ENCODE assay signal across 20 cellular contexts in genomic region chr7:107613439-107613838, GRCh38. TPM values are rescaled to one million over a fixed set of nuclear protein-coding genes. Genes with fewer than 3 reads are reported as not detected.
DNase-seq lines count a peak whose midpoint lies in the region; ATAC-seq, FAIRE-seq and TF ChIP-seq lines count a peak whose summit lies in the region.
"Had no signal": no experiment of that assay in that cellular context is flagged by ENCODE, and none has a peak within 500 bp of the region (broad histone marks: within the 10 kb centered on the region; RNA-seq: fewer than 3 reads in every experiment).

No MANE protein-coding gene starts in this region.

- TF ChIP-seq CTCF in HepG2 (CRISPR knock-in tag; IDR thresholded peaks at IDR 0.05) = no peak
- TF ChIP-seq CTCF in right lobe of liver (IDR thresholded peaks at IDR 0.05) = no peak
- TF ChIP-seq CTCF in PC-3 (conservative IDR thresholded peaks at IDR 0.05; ENCODE audit: low read depth, low read length) = no peak
- TF ChIP-seq CTCF in endothelial cell (IDR thresholded peaks at IDR 0.05; ENCODE audit: unreplicated experiment) = no peak

- H3K9ac ChIP-seq in HepG2 (ENCODE audit: insufficient read depth, low read depth, low read length) (no peak overlapping the region), PC-3 (ENCODE audit: low read length) (no peak overlapping the region)

- POLR2A ChIA-PET in HepG2 (lab: Yijun Ruan, JAX) = no interaction called here
- POLR2A ChIA-PET in PC-3 (lab: Charles Lee; ENCODE audit: unreplicated experiment) = no interaction called here

- H4K20me1 ChIP-seq in HepG2 (ENCODE audit: insufficient read depth, low read length) (no peaks in the 10 kb centered on the region), PC-3 (ENCODE audit: low read length) (no peaks in the 10 kb centered on the region)

- BruUV-seq in HepG2 (replicated peaks; lab: Mats Ljungman, UMichigan) (no TSS peak), PC-3 (replicated peaks; lab: Mats Ljungman, UMichigan) (no TSS peak)

- H3K27me3 ChIP-seq in HepG2 (ENCODE audit: control insufficient read depth in 1 of 2, insufficient read depth in 2 of 2, low read length in 2 of 2) = no peaks in the 10 kb centered on the region
- no peaks in the 10 kb centered on the region for H3K27me3 ChIP-seq in right lobe of liver
- no peaks in the 10 kb centered on the region for H3K27me3 ChIP-seq in PC-3 (ENCODE audit: low read length)
- H3K27me3 ChIP-seq: BE2C had no signal

- H3K36me3 ChIP-seq in HepG2 (replicated peaks in 1 of 2; ENCODE audit: control insufficient read depth in 1 of 2, insufficient read depth in 2 of 2, low read length in 2 of 2) (peaks cover 4 to 12% of the 10 kb centered on the region in 2 experiments; a peak in 4 of 5 replicates), right lobe of liver (peaks cover 0 to 11% (median 0%) of the 10 kb centered on the region in 4 donors), PC-3 (ENCODE audit: low read depth, low read length) (0 out of 2 replicates have a peak, but pooled peaks cover 9% of the 10 kb centered on the region)
- H3K36me3 ChIP-seq: BE2C had no signal

- no peak for TF ChIP-seq EP300 in HepG2 (IDR thresholded peaks at IDR 0.05; ENCODE audit: low read depth in 2 of 2, low read length in 2 of 2)
- no peak for TF ChIP-seq EP300 in HepG2 (CRISPR knock-in tag; IDR thresholded peaks at IDR 0.05; ENCODE audit: borderline replicate concordance)

- no peak overlapping the region for H3K27ac ChIP-seq in HepG2 (ENCODE audit: extremely low read length, insufficient read depth, low read length)
- H3K27ac ChIP-seq in right lobe of liver = no peak overlapping the region
- peak overlapping the region; percentile 51 for H3K27ac ChIP-seq in PC-3 (ENCODE audit: low read length)

- no peak for DNase-seq in HepG2 (ENCODE audit: low spot score)
- DNase-seq in right lobe of liver = no peak
- no peak for DNase-seq in PC-3
- no peak for DNase-seq in endothelial cell (ENCODE audit: low spot score)
- DNase-seq in glomerular visceral epithelial cell (ENCODE audit: extremely low spot score) = no peak
- DNase-seq in NCI-H446 (lab: John Stamatoyannopoulos, UW) = no peak
- no peak for DNase-seq in occipital lobe (lab: John Stamatoyannopoulos, UW)
- DNase-seq: BE2C; CD8-positive, alpha-beta T cell; COR-L47; DMS153; DMS79 treated with DMSO at 0.1 percent for 48 hours; EL; GOT3; H9 had no signal

- CTCF ChIA-PET in HepG2 (lab: Yijun Ruan, JAX; ENCODE audit: low intra/inter-chr PET ratio, low total read pairs) = no interaction called here
- CTCF ChIA-PET in PC-3 (lab: Charles Lee) = no interaction called here

- H2AFZ ChIP-seq in HepG2 (ENCODE audit: low read length) (no peak overlapping the region), PC-3 (ENCODE audit: low read length) (no peak overlapping the region)

- H3K27ac Mint-ChIP-seq in endothelial cell (ENCODE audit: unreplicated experiment) = peak overlapping the region; percentile 57
- H3K27ac Mint-ChIP-seq: CD8-positive, alpha-beta T cell; H9 had no signal

- ATAC-seq in HepG2 = no peak
- no peak for ATAC-seq in right lobe of liver
- ATAC-seq in PC-3 = no peak
- ATAC-seq: CD8-positive, alpha-beta T cell had no signal

- intact Hi-C loops in HepG2 (cut with micrococcal nuclease; ENCODE audit: unreplicated experiment) = no loop called here
- intact Hi-C loops in right lobe of liver (cut with DNase I) = no loop called here
- intact Hi-C loops in PC-3 (cut with micrococcal nuclease) = loop anchor here (5.0 kb wide), 1 partner anchor 46 kb away; no protein-coding TSS in a partner anchor

- H3K79me2 ChIP-seq in HepG2 (ENCODE audit: insufficient read depth, low read length) (no peaks in the 10 kb centered on the region), PC-3 (ENCODE audit: low read length) (no peaks in the 10 kb centered on the region)

- in situ Hi-C loops in HepG2 (cut with HindIII; ENCODE audit: extremely low pct_ligation_motif_present, low pct_unique_long_range_greater_than_20kb) = no loop called here

- no peak for TF ChIP-seq RAD21 in HepG2 (CRISPR knock-in tag; IDR thresholded peaks at IDR 0.05)

- H3F3A ChIP-seq in PC-3 (ENCODE audit: low read length, unreplicated experiment) = peaks cover 5% of the 10 kb centered on the region

- no peaks in the 10 kb centered on the region for H3K9me3 Mint-ChIP-seq in endothelial cell (ENCODE audit: unreplicated experiment)
- H3K9me3 Mint-ChIP-seq: CD14-positive monocyte; CD8-positive, alpha-beta T cell; H9 had no signal

- 65% methylated on average over 1 of the region's 1 CpG for WGBS in HepG2 (ENCODE audit: low lambda C conversion rate)
- WGBS in right lobe of liver (ENCODE audit: insufficient coverage, low coverage, low lambda C conversion rate, missing lambda C conversion rate) = 90% methylated on average over 1 of the region's 1 CpG

- FAIRE-seq in HepG2 (lab: Jason Lieb, UNC) = no peak
- FAIRE-seq: A204.1, D721Med, G401.6, GM12891 had no signal

- H3K4me1 Mint-ChIP-seq in endothelial cell (ENCODE audit: unreplicated experiment) = peaks cover 18% of the 10 kb centered on the region
- H3K4me1 Mint-ChIP-seq: CD14-positive monocyte, H9 had no signal

- H3K4me3 Mint-ChIP-seq in endothelial cell (ENCODE audit: unreplicated experiment) = no peak overlapping the region
- H3K4me3 Mint-ChIP-seq: CD14-positive monocyte; CD8-positive, alpha-beta T cell; H9 had no signal

- H3K4me3 ChIP-seq in HepG2 (replicated peaks in 1 of 3; ENCODE audit: insufficient read depth in 1 of 3, low read depth in 2 of 3, low read length in 3 of 3) = no peak overlapping the region
- no peak overlapping the region for H3K4me3 ChIP-seq in right lobe of liver
- no peak overlapping the region for H3K4me3 ChIP-seq in PC-3 (ENCODE audit: low read length)

- TF ChIP-seq POLR2A in HepG2 (IDR thresholded peaks at IDR 0.05; ENCODE audit: insufficient read depth in 1 of 2, low read depth in 2 of 2, low read length in 2 of 2) (no peak), right lobe of liver (IDR thresholded peaks at IDR 0.05) (no peak)

- H3K4me1 ChIP-seq in HepG2 (ENCODE audit: insufficient read depth, low read length) (no peaks in the 10 kb centered on the region), right lobe of liver (no peaks in the 10 kb centered on the region), PC-3 (ENCODE audit: insufficient read depth, low read length) (peaks cover 45% of the 10 kb centered on the region)

- peaks cover 6% of the 10 kb centered on the region for H3K27me3 Mint-ChIP-seq in endothelial cell (ENCODE audit: unreplicated experiment)

- no peaks in the 10 kb centered on the region for H3K9me3 ChIP-seq in HepG2 (ENCODE audit: low read length)
- H3K9me3 ChIP-seq in right lobe of liver = no peaks in the 10 kb centered on the region
- H3K9me3 ChIP-seq in PC-3 (ENCODE audit: low read length) = no peaks in the 10 kb centered on the region
- H3K9me3 ChIP-seq: BE2C had no signal

- no peaks in the 10 kb centered on the region for H3K9me2 ChIP-seq in PC-3 (replicated peaks; ENCODE audit: low read length)

- no peak overlapping the region for H3K4me2 ChIP-seq in HepG2 (ENCODE audit: low read depth, low read length)
- H3K4me2 ChIP-seq in PC-3 (ENCODE audit: low read length) = peak overlapping the region; percentile 63; the same call in 1 of the 2 replicates

- peaks cover 30% of the 10 kb centered on the region for H3K36me3 Mint-ChIP-seq in endothelial cell (ENCODE audit: low read depth, unreplicated experiment)

RNA-seq across cellular contexts. Expression of gene BCAP29, which starts 33.4 kb away (rescaled TPM):
- 27.8 and 35.6 TPM in 2 replicates for total RNA-seq in HepG2 (2016; rRNA removed; fragmentation: Illumina TruSeq; extraction: Trizol)
- 9.7 and 10.3 TPM in 2 replicates for total RNA-seq in HepG2 (2016; cell fraction: cytosol; rRNA removed; fragmentation: Illumina TruSeq; extraction: Trizol; ENCODE audit: low read depth)
- total RNA-seq in HepG2 (2016; cell fraction: insoluble cytoplasmic fraction; rRNA removed; fragmentation: Illumina TruSeq; extraction: Trizol) = 24.9 and 34.5 TPM in 2 replicates
- 15.3 and 18.6 TPM in 2 replicates for total RNA-seq in HepG2 (2016; cell fraction: membrane; rRNA removed; fragmentation: Illumina TruSeq; extraction: Trizol)
- total RNA-seq in HepG2 (2016; cell fraction: nucleus; rRNA removed; fragmentation: Illumina TruSeq; extraction: Trizol) = 34.2 and 42.0 TPM in 2 replicates
- polyA plus RNA-seq in HepG2 (2011; rRNA removed) = 11.1 and 15.3 TPM in 2 replicates
- 6.6 and 15.3 TPM in 2 replicates for polyA plus RNA-seq in HepG2 (2011; cell fraction: cytosol; rRNA removed)
- 5.5 and 6.6 TPM in 2 replicates for polyA plus RNA-seq in HepG2 (2011; cell fraction: nucleus; rRNA removed)
- polyA plus RNA-seq in HepG2 (2012) = 18.6 and 33.9 TPM in 2 replicates
- polyA plus RNA-seq in HepG2 (2016; cell fraction: cytosol; fragmentation: Illumina TruSeq; extraction: Trizol; ENCODE audit: low read depth) = 12.8 and 13.2 TPM in 2 replicates
- polyA plus RNA-seq in HepG2 (2016; cell fraction: insoluble cytoplasmic fraction; fragmentation: Illumina TruSeq; extraction: Trizol; ENCODE audit: low read depth) = 21.5 and 21.6 TPM in 2 replicates
- 12.1 and 13.0 TPM in 2 replicates for polyA plus RNA-seq in HepG2 (2016; cell fraction: membrane; fragmentation: Illumina TruSeq; extraction: Trizol; ENCODE audit: low read depth)
- polyA plus RNA-seq in HepG2 (2016; cell fraction: nucleus; fragmentation: Illumina TruSeq; extraction: Trizol; ENCODE audit: insufficient read depth, low read depth) = 41.8 and 43.2 TPM in 2 replicates
- polyA minus RNA-seq in HepG2 (2011; rRNA and poly(A)+ RNA removed; ENCODE audit: low replicate concordance) = 6.7 and 10.7 TPM in 2 replicates
- 9.6 and 10.0 TPM in 2 replicates for polyA minus RNA-seq in HepG2 (2011; cell fraction: cytosol; rRNA and poly(A)+ RNA removed)
- polyA minus RNA-seq in HepG2 (2011; cell fraction: nucleus; rRNA and poly(A)+ RNA removed) = 27.8 and 31.9 TPM in 2 replicates
- 10 to 100 TPM; 26.2 to 59.5 (median 31.0) TPM for total RNA-seq in right lobe of liver
- 32.0 and 65.9 TPM in 2 replicates for total RNA-seq in PC-3 (2014; rRNA removed)
- total RNA-seq in endothelial cell (ENCODE audit: unreplicated experiment) = 114 TPM
- total RNA-seq in occipital lobe = 66.9 TPM

RNA-seq across cellular contexts. Expression of gene SLC26A4, which starts 47.2 kb away (rescaled TPM):
- total RNA-seq in HepG2 (2016; rRNA removed; fragmentation: Illumina TruSeq; extraction: Trizol) = 0.11 TPM in 1 of 2 replicates, not detected in the other
- total RNA-seq in HepG2 (2016; cell fraction: cytosol; rRNA removed; fragmentation: Illumina TruSeq; extraction: Trizol; ENCODE audit: low read depth) = 0.09 TPM in 1 of 2 replicates, not detected in the other
- total RNA-seq in HepG2 (2016; cell fraction: insoluble cytoplasmic fraction; rRNA removed; fragmentation: Illumina TruSeq; extraction: Trizol) = 0.04 and 0.22 TPM in 2 replicates
- not detected in 2 replicates for total RNA-seq in HepG2 (2016; cell fraction: membrane; rRNA removed; fragmentation: Illumina TruSeq; extraction: Trizol)
- total RNA-seq in HepG2 (2016; cell fraction: nucleus; rRNA removed; fragmentation: Illumina TruSeq; extraction: Trizol) = 0.28 TPM in 1 of 2 replicates, not detected in the other
- 0.08 and 0.10 TPM in 2 replicates for polyA plus RNA-seq in HepG2 (2011; rRNA removed)
- polyA plus RNA-seq in HepG2 (2011; cell fraction: cytosol; rRNA removed) = 0.04 and 0.09 TPM in 2 replicates
- 0.23 and 0.29 TPM in 2 replicates for polyA plus RNA-seq in HepG2 (2011; cell fraction: nucleus; rRNA removed)
- polyA plus RNA-seq in HepG2 (2012) = 0.03 and 0.12 TPM in 2 replicates
- not detected in 2 replicates for polyA plus RNA-seq in HepG2 (2016; cell fraction: cytosol; fragmentation: Illumina TruSeq; extraction: Trizol; ENCODE audit: low read depth)
- polyA plus RNA-seq in HepG2 (2016; cell fraction: insoluble cytoplasmic fraction; fragmentation: Illumina TruSeq; extraction: Trizol; ENCODE audit: low read depth) = not detected in 2 replicates
- not detected in 2 replicates for polyA plus RNA-seq in HepG2 (2016; cell fraction: membrane; fragmentation: Illumina TruSeq; extraction: Trizol; ENCODE audit: low read depth)
- 0.08 TPM in 1 of 2 replicates, not detected in the other for polyA plus RNA-seq in HepG2 (2016; cell fraction: nucleus; fragmentation: Illumina TruSeq; extraction: Trizol; ENCODE audit: insufficient read depth, low read depth)
- polyA minus RNA-seq in HepG2 (2011; rRNA and poly(A)+ RNA removed; ENCODE audit: low replicate concordance) = 0.09 and 0.20 TPM in 2 replicates
- polyA minus RNA-seq in HepG2 (2011; cell fraction: cytosol; rRNA and poly(A)+ RNA removed) = 0.30 TPM in 1 of 2 replicates, not detected in the other
- 0.25 and 1.5 TPM in 2 replicates for polyA minus RNA-seq in HepG2 (2011; cell fraction: nucleus; rRNA and poly(A)+ RNA removed)
- total RNA-seq in right lobe of liver = under 1 TPM in 5 of 6 experiments, not detected in 1; 0.05 to 0.68 (median 0.27) TPM
- not detected in 2 replicates for total RNA-seq in PC-3 (2014; rRNA removed)
- 0.67 TPM for total RNA-seq in endothelial cell (ENCODE audit: unreplicated experiment)
- 15.3 TPM for total RNA-seq in occipital lobe

RNA-seq across cellular contexts. Expression of gene DUS4L, which starts 49.7 kb away (rescaled TPM):
- 9.8 and 10.6 TPM in 2 replicates for total RNA-seq in HepG2 (2016; rRNA removed; fragmentation: Illumina TruSeq; extraction: Trizol)
- 4.9 and 6.6 TPM in 2 replicates for total RNA-seq in HepG2 (2016; cell fraction: cytosol; rRNA removed; fragmentation: Illumina TruSeq; extraction: Trizol; ENCODE audit: low read depth)
- 8.8 and 10.7 TPM in 2 replicates for total RNA-seq in HepG2 (2016; cell fraction: insoluble cytoplasmic fraction; rRNA removed; fragmentation: Illumina TruSeq; extraction: Trizol)
- 7.6 and 9.0 TPM in 2 replicates for total RNA-seq in HepG2 (2016; cell fraction: membrane; rRNA removed; fragmentation: Illumina TruSeq; extraction: Trizol)
- total RNA-seq in HepG2 (2016; cell fraction: nucleus; rRNA removed; fragmentation: Illumina TruSeq; extraction: Trizol) = 12.6 and 14.1 TPM in 2 replicates
- 3.9 and 5.6 TPM in 2 replicates for polyA plus RNA-seq in HepG2 (2011; rRNA removed)
- polyA plus RNA-seq in HepG2 (2011; cell fraction: cytosol; rRNA removed) = 2.0 and 2.7 TPM in 2 replicates
- polyA plus RNA-seq in HepG2 (2011; cell fraction: nucleus; rRNA removed) = 4.9 and 5.3 TPM in 2 replicates
- 5.9 and 8.4 TPM in 2 replicates for polyA plus RNA-seq in HepG2 (2012)
- 2.7 and 3.6 TPM in 2 replicates for polyA plus RNA-seq in HepG2 (2016; cell fraction: cytosol; fragmentation: Illumina TruSeq; extraction: Trizol; ENCODE audit: low read depth)
- 10.6 and 11.7 TPM in 2 replicates for polyA plus RNA-seq in HepG2 (2016; cell fraction: insoluble cytoplasmic fraction; fragmentation: Illumina TruSeq; extraction: Trizol; ENCODE audit: low read depth)
- 6.6 and 7.0 TPM in 2 replicates for polyA plus RNA-seq in HepG2 (2016; cell fraction: membrane; fragmentation: Illumina TruSeq; extraction: Trizol; ENCODE audit: low read depth)
- polyA plus RNA-seq in HepG2 (2016; cell fraction: nucleus; fragmentation: Illumina TruSeq; extraction: Trizol; ENCODE audit: insufficient read depth, low read depth) = 11.8 and 16.4 TPM in 2 replicates
- polyA minus RNA-seq in HepG2 (2011; rRNA and poly(A)+ RNA removed; ENCODE audit: low replicate concordance) = 3.5 and 8.4 TPM in 2 replicates
- 2.2 and 3.5 TPM in 2 replicates for polyA minus RNA-seq in HepG2 (2011; cell fraction: cytosol; rRNA and poly(A)+ RNA removed)
- 13.6 and 18.8 TPM in 2 replicates for polyA minus RNA-seq in HepG2 (2011; cell fraction: nucleus; rRNA and poly(A)+ RNA removed)
- 1 to 10 TPM; 2.3 to 6.1 (median 3.4) TPM for total RNA-seq in right lobe of liver
- total RNA-seq in PC-3 (2014; rRNA removed) = 10.2 and 12.9 TPM in 2 replicates
- total RNA-seq in endothelial cell (ENCODE audit: unreplicated experiment) = 10.0 TPM
- total RNA-seq in occipital lobe = 17.9 TPM

RNA-seq across cellular contexts. Expression of gene COG5, which starts 49.7 kb away (rescaled TPM):
- total RNA-seq in HepG2 (2016; rRNA removed; fragmentation: Illumina TruSeq; extraction: Trizol) (31.3 and 50.0 TPM in 2 replicates), right lobe of liver (10 to 100 TPM; 13.9 to 21.3 (median 15.5) TPM), PC-3 (2014; rRNA removed) (46.5 and 51.7 TPM in 2 replicates), endothelial cell (ENCODE audit: unreplicated experiment) (26.7 TPM), occipital lobe (46.2 TPM)
- total RNA-seq in HepG2 (2016; cell fraction: cytosol; rRNA removed; fragmentation: Illumina TruSeq; extraction: Trizol; ENCODE audit: low read depth) = 6.1 and 6.8 TPM in 2 replicates
- total RNA-seq in HepG2 (2016; cell fraction: insoluble cytoplasmic fraction; rRNA removed; fragmentation: Illumina TruSeq; extraction: Trizol) = 31.5 and 51.4 TPM in 2 replicates
- total RNA-seq in HepG2 (2016; cell fraction: membrane; rRNA removed; fragmentation: Illumina TruSeq; extraction: Trizol) = 7.1 and 7.8 TPM in 2 replicates
- total RNA-seq in HepG2 (2016; cell fraction: nucleus; rRNA removed; fragmentation: Illumina TruSeq; extraction: Trizol) = 69.2 and 71.8 TPM in 2 replicates
- polyA plus RNA-seq in HepG2 (2011; rRNA removed) = 16.0 and 20.4 TPM in 2 replicates
- 10.2 and 16.7 TPM in 2 replicates for polyA plus RNA-seq in HepG2 (2011; cell fraction: cytosol; rRNA removed)
- polyA plus RNA-seq in HepG2 (2011; cell fraction: nucleus; rRNA removed) = 16.2 and 20.5 TPM in 2 replicates
- polyA plus RNA-seq in HepG2 (2012) = 15.0 and 17.6 TPM in 2 replicates
- 0.83 and 0.87 TPM in 2 replicates for polyA plus RNA-seq in HepG2 (2016; cell fraction: cytosol; fragmentation: Illumina TruSeq; extraction: Trizol; ENCODE audit: low read depth)
- 26.2 and 32.7 TPM in 2 replicates for polyA plus RNA-seq in HepG2 (2016; cell fraction: insoluble cytoplasmic fraction; fragmentation: Illumina TruSeq; extraction: Trizol; ENCODE audit: low read depth)
- polyA plus RNA-seq in HepG2 (2016; cell fraction: membrane; fragmentation: Illumina TruSeq; extraction: Trizol; ENCODE audit: low read depth) = 2.2 and 2.3 TPM in 2 replicates
- polyA plus RNA-seq in HepG2 (2016; cell fraction: nucleus; fragmentation: Illumina TruSeq; extraction: Trizol; ENCODE audit: insufficient read depth, low read depth) = 16.4 and 19.9 TPM in 2 replicates
- 15.6 and 20.7 TPM in 2 replicates for polyA minus RNA-seq in HepG2 (2011; rRNA and poly(A)+ RNA removed; ENCODE audit: low replicate concordance)
- 18.6 and 26.5 TPM in 2 replicates for polyA minus RNA-seq in HepG2 (2011; cell fraction: cytosol; rRNA and poly(A)+ RNA removed)
- polyA minus RNA-seq in HepG2 (2011; cell fraction: nucleus; rRNA and poly(A)+ RNA removed) = 95.6 and 135 TPM in 2 replicates
